8 cellular contexts compared by ENCODE assay signal in genomic region chr19:47225746-47226425, GRCh38.
A peak's percentile ranks its signal among the peaks of the same experiment; 100 is the strongest.
DNase-seq lines count a peak whose midpoint lies in the region; TF ChIP-seq lines count a peak whose summit lies in the region.

No MANE protein-coding gene starts in this region.

- H3K27me3 ChIP-seq in HL-60 (ENCODE audit: insufficient read depth, poor library complexity, severe bottlenecking) = no peaks in the 10 kb centered on the region
- H3K27me3 ChIP-seq in NT2/D1 (ENCODE audit: insufficient read depth, insufficient read length) = peaks cover 12% of the 10 kb centered on the region

- TF ChIP-seq CTCF in HL-60 (IDR thresholded peaks at IDR 0.05; ENCODE audit: insufficient read depth, low read length) = no peak

- TF ChIP-seq POLR2A in GM19099 (IDR thresholded peaks at IDR 0.05; ENCODE audit: extremely low read depth, insufficient read length, low read depth) = peak; percentile 100

- no peaks in the 10 kb centered on the region for H3K9me3 ChIP-seq in NT2/D1 (ENCODE audit: insufficient read depth, low read length)

- H3K27ac ChIP-seq in HL-60 (replicated peaks) = peak overlapping the region; percentile 80

- peak overlapping the region; percentile 39 for H3K4me3 ChIP-seq in HL-60 (replicated peaks; ENCODE audit: insufficient read depth, low read length)
- H3K4me3 ChIP-seq in NT2/D1 (ENCODE audit: insufficient read length, low read depth) = peak overlapping the region; percentile 62

- peak overlapping the region; percentile 97 for H3K9ac ChIP-seq in NT2/D1 (ENCODE audit: insufficient read length, low read depth)

- peaks cover 16% of the 10 kb centered on the region for H3K4me1 ChIP-seq in NT2/D1 (ENCODE audit: insufficient read depth, insufficient read length)

- peaks cover 12% of the 10 kb centered on the region for H3K36me3 ChIP-seq in NT2/D1 (ENCODE audit: insufficient read depth, insufficient read length, low read length)

- DNase-seq in AML-193 (lab: John Stamatoyannopoulos, UW) (peak; percentile 70 to 75), HL-60 (ENCODE audit: low read depth in 1 of 2, low spot score in 1 of 2) (peak; percentile 59 to 80), NT2/D1 (ENCODE audit: low read depth, low spot score) (peak; percentile 57), epidermal melanocyte (ENCODE audit: insufficient read length, low spot score) (peak; percentile 96), middle frontal gyrus (ENCODE audit: extremely low spot score, low spot score) (peak; percentile 89)
- DNase-seq in activated CD8-positive, alpha-beta memory T cell treated with anti-CD3 and anti-CD28 coated beads, Interleukin-2, amount 50 U/mL, for 48 hours = peak; percentile 94
- peak; percentile 67 to 72 for DNase-seq in stimulated activated CD8-positive, alpha-beta memory T cell treated with anti-CD3 and anti-CD28 coated beads, Interleukin-15, amount 100 ng/mL, for 4 hours (ENCODE audit: low read depth in 2 of 2)

Comparison
In these comparisons a context has a peak if more than half of its experiments do, and no peak if none do; other contexts are left out.
1. Peak in every context shown above with its lines: DNase-seq, H3K4me3 ChIP-seq and H3K27ac ChIP-seq.